8 cellular contexts compared by ENCODE assay signal in genomic region chr13:33284916-33285315, GRCh38. TPM values are rescaled to one million over a fixed set of nuclear protein-coding genes. Genes with fewer than 3 reads are reported as not detected.
DNase-seq lines count a peak whose midpoint lies in the region; ATAC-seq and TF ChIP-seq lines count a peak whose summit lies in the region.

No MANE protein-coding gene starts in this region.

- no peak for TF ChIP-seq POLR2A in upper lobe of left lung (IDR thresholded peaks at IDR 0.05)

- H3K27ac ChIP-seq in lung (ENCODE audit: low read depth in 1 of 2, low read length in 1 of 2) = peak overlapping the region; percentile 93 to 99
- peak overlapping the region; percentile 88 to 96 (median 91) for H3K27ac ChIP-seq in upper lobe of left lung
- H3K27ac ChIP-seq in WERI-Rb-1 = no peak overlapping the region

- WGBS in lung, 2 donors = 6 to 8% methylated on average over 6 of the region's 6 CpGs
- 8 to 9% methylated on average over 6 of the region's 6 CpGs for WGBS in upper lobe of left lung, 2 donors

- H3K27me3 ChIP-seq in lung (ENCODE audit: control insufficient read depth, insufficient read depth) = no peaks in the 10 kb centered on the region
- no peaks in the 10 kb centered on the region for H3K27me3 ChIP-seq in upper lobe of left lung
- no peaks in the 10 kb centered on the region for H3K27me3 ChIP-seq in WERI-Rb-1 (ENCODE audit: insufficient read depth, low read depth, severe bottlenecking)

- H3K4me1 Mint-ChIP-seq in chondrocyte (ENCODE audit: low read depth) = peaks cover 59% of the 10 kb centered on the region

- TF ChIP-seq EP300 in upper lobe of left lung (IDR thresholded peaks at IDR 0.05) = peak in 2 of 4 donors; percentile 6 to 9

- H3K9me3 Mint-ChIP-seq in chondrocyte (ENCODE audit: low read depth) = no peaks in the 10 kb centered on the region

- DNase-seq in chondrocyte (ENCODE audit: low spot score) (no peak), lung (ENCODE audit: low spot score) (no peak), upper lobe of left lung (no peak), WERI-Rb-1 (no peak), putamen (ENCODE audit: low spot score) (no peak)
- DNase-seq in activated CD8-positive, alpha-beta memory T cell treated with anti-CD3 and anti-CD28 coated beads, Interleukin-2, amount 50 U/mL, for 4 hours = no peak

- peaks cover 2% of the 10 kb centered on the region for H3K36me3 Mint-ChIP-seq in chondrocyte (ENCODE audit: low read depth)

- H3K4me1 ChIP-seq in lung (ENCODE audit: control insufficient read depth in 2 of 2, insufficient read depth in 2 of 2, low read length in 2 of 2) (peaks cover 0 to 20% of the 10 kb centered on the region in 2 donors), upper lobe of left lung (peaks cover 12 to 46% (median 26%) of the 10 kb centered on the region in 4 donors)

- ATAC-seq in GM19023 (IDR thresholded peaks at IDR 0.05; ENCODE audit: unreplicated experiment) (peak; percentile 26), HG03354 (IDR thresholded peaks at IDR 0.05; ENCODE audit: poor library complexity, severe bottlenecking, unreplicated experiment) (peak; percentile 34), lung (ENCODE audit: insufficient read depth, low FRiP score) (peak; percentile 9), upper lobe of left lung (ENCODE audit: low FRiP score in 2 of 2) (peak; percentile 9 to 48)

- H3K36me3 ChIP-seq in lung (ENCODE audit: control insufficient read depth in 2 of 2, insufficient read depth in 2 of 2, low read length in 2 of 2) (no peaks in the 10 kb centered on the region), upper lobe of left lung (no peaks in the 10 kb centered on the region), WERI-Rb-1 (no peaks in the 10 kb centered on the region)

- H3K27ac Mint-ChIP-seq in chondrocyte (ENCODE audit: unreplicated experiment) = peak overlapping the region; percentile 98

- H3K9me3 ChIP-seq in lung (ENCODE audit: control insufficient read depth in 2 of 2, insufficient read depth in 1 of 2, low read length in 1 of 2) (no peaks in the 10 kb centered on the region), upper lobe of left lung (no peaks in the 10 kb centered on the region), WERI-Rb-1 (ENCODE audit: severe bottlenecking) (no peaks in the 10 kb centered on the region)

- no peaks in the 10 kb centered on the region for H3K27me3 Mint-ChIP-seq in chondrocyte (ENCODE audit: low read depth)

- TF ChIP-seq CTCF in chondrocyte (IDR thresholded peaks at IDR 0.05) (no peak), lung (IDR thresholded peaks at IDR 0.05; ENCODE audit: control extremely low read depth, extremely low read depth) (no peak), upper lobe of left lung (IDR thresholded peaks at IDR 0.05) (no peak), WERI-Rb-1 (IDR thresholded peaks at IDR 0.05; ENCODE audit: low read depth, low read length) (no peak)

- H3K4me3 ChIP-seq in lung (peak overlapping the region; percentile 79), upper lobe of left lung (peak overlapping the region; percentile 57 to 69 (median 62)), WERI-Rb-1 (ENCODE audit: low read depth, low read length) (no peak overlapping the region)

- H3K4me3 Mint-ChIP-seq in chondrocyte (ENCODE audit: unreplicated experiment) = peak overlapping the region; percentile 91

RNA-seq across cellular contexts. Expression of gene STARD13, which starts 0.6 kb away (rescaled TPM):
- total RNA-seq in chondrocyte = 37.6 to 57.8 TPM (median 41.0 TPM) in 3 replicates
- 10 to 100 TPM; 49.5 to 91.6 TPM for total RNA-seq in lung
- polyA plus RNA-seq in lung = 1 to 10 TPM; 7.9 to 9.8 TPM
- total RNA-seq in upper lobe of left lung = 10 to 100 TPM; 43.6 to 76.5 (median 63.7) TPM
